15 cellular contexts compared by ENCODE assay signal in the genomic region with DNA sequence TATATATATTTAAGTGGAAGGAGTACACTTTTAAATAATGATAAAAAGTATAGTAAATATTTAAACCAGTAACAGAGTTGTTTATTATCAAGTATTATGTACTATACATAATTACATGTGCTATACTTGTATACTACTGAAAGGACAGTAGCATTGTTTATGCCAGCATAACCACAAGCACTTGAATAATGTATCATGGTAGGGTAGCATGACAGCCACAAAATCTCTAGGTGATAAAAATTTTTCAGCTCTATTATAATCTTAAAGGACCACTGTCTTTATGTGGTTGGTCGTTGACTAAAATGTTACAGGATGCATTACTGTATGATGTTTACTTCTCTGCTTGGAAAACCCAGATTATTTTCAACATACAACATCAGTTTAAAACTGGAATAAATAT.
DNase-seq lines count a peak whose midpoint lies in the region; ATAC-seq and TF ChIP-seq lines count a peak whose summit lies in the region.
"Had no signal": no experiment of that assay in that cellular context is flagged by ENCODE, and none has a peak within 500 bp of the region (broad histone marks: within the 10 kb centered on the region; RNA-seq: fewer than 3 reads in every experiment).

No MANE protein-coding gene starts in this region.

- H3K27ac ChIP-seq in GM23338 (ENCODE audit: low read depth) = no peak overlapping the region
- H3K27ac ChIP-seq: BLaER1 treated with 17β-estradiol and CSF1 and Interleukin-3, amounts not matched to agents 10 nM and 100 nM had no signal

- POLR2A ChIA-PET in activated CD4-positive, alpha-beta T cell treated with anti-CD3 and anti-CD28 coated beads for 36 hours (lab: Charles Lee) = no interaction called here

- no peaks in the 10 kb centered on the region for H3K4me1 ChIP-seq in GM23338 (ENCODE audit: insufficient read depth)
- H3K4me1 ChIP-seq: BLaER1 treated with 17β-estradiol and CSF1 and Interleukin-3, amounts not matched to agents 10 nM and 100 nM had no signal

- no peaks in the 10 kb centered on the region for H3K27me3 Mint-ChIP-seq in GM23338 (ENCODE audit: insufficient read depth, low read depth, poor library complexity)
- H3K27me3 Mint-ChIP-seq in effector memory CD8-positive, alpha-beta T cell = no peaks in the 10 kb centered on the region
- H3K27me3 Mint-ChIP-seq in activated CD4-positive, alpha-beta T cell treated with anti-CD3 and anti-CD28 coated beads for 36 hours = no peaks in the 10 kb centered on the region
- H3K27me3 Mint-ChIP-seq: B cell had no signal

- intact Hi-C loops in activated CD4-positive, alpha-beta T cell treated with anti-CD3 and anti-CD28 coated beads for 36 hours (cut with DNase I, micrococcal nuclease) = no loop called here

- no peak for TF ChIP-seq CTCF in GM23338 (conservative IDR thresholded peaks at IDR 0.05; ENCODE audit: low read depth in 2 of 2)

- H2AFZ ChIP-seq in GM23338 = peak overlapping the region; percentile 65; the same call in 1 of the 2 replicates

- no peaks in the 10 kb centered on the region for H3K36me3 Mint-ChIP-seq in GM23338 (ENCODE audit: low read depth)
- H3K36me3 Mint-ChIP-seq in effector memory CD8-positive, alpha-beta T cell (ENCODE audit: insufficient read depth) = no peaks in the 10 kb centered on the region
- no peaks in the 10 kb centered on the region for H3K36me3 Mint-ChIP-seq in activated CD4-positive, alpha-beta T cell treated with anti-CD3 and anti-CD28 coated beads for 36 hours (ENCODE audit: low read depth)
- H3K36me3 Mint-ChIP-seq: CD8-positive, alpha-beta T cell had no signal

- no peaks in the 10 kb centered on the region for H3K36me3 ChIP-seq in GM23338 (ENCODE audit: insufficient read depth)
- H3K36me3 ChIP-seq: BLaER1 treated with 17β-estradiol and CSF1 and Interleukin-3, amounts not matched to agents 10 nM and 100 nM had no signal

- no peaks in the 10 kb centered on the region for H3K9me2 ChIP-seq in GM23338 (ENCODE audit: insufficient read depth)

- 0 out of 2 replicates have a peak overlapping the region, but pooled peaks have one; percentile 30 for H3K27ac Mint-ChIP-seq in GM23338
- no peak overlapping the region for H3K27ac Mint-ChIP-seq in effector memory CD8-positive, alpha-beta T cell
- no peak overlapping the region for H3K27ac Mint-ChIP-seq in activated CD4-positive, alpha-beta T cell treated with anti-CD3 and anti-CD28 coated beads for 36 hours
- H3K27ac Mint-ChIP-seq: B cell; CD8-positive, alpha-beta T cell had no signal

- no peak overlapping the region for H3K4me2 ChIP-seq in GM23338
- H3K4me2 ChIP-seq: BLaER1 treated with 17β-estradiol and CSF1 and Interleukin-3, amounts not matched to agents 10 nM and 100 nM had no signal

- no peaks in the 10 kb centered on the region for H3F3A ChIP-seq in GM23338 (replicated peaks; ENCODE audit: low read depth)

- CTCF ChIA-PET in activated CD4-positive, alpha-beta T cell treated with anti-CD3 and anti-CD28 coated beads for 36 hours (lab: Charles Lee) = no interaction called here

- H3K4me1 Mint-ChIP-seq in GM23338 = no peaks in the 10 kb centered on the region
- H3K4me1 Mint-ChIP-seq in effector memory CD8-positive, alpha-beta T cell (ENCODE audit: low read depth in 2 of 2) = peaks cover 0 to 6% of the 10 kb centered on the region in 2 donors
- H3K4me1 Mint-ChIP-seq in activated CD4-positive, alpha-beta T cell treated with anti-CD3 and anti-CD28 coated beads for 36 hours = peaks cover 4% of the 10 kb centered on the region
- H3K4me1 Mint-ChIP-seq: B cell had no signal

- no peaks in the 10 kb centered on the region for H3K79me2 ChIP-seq in GM23338 (replicated peaks; ENCODE audit: insufficient read depth)

- no peaks in the 10 kb centered on the region for H3K9me3 Mint-ChIP-seq in GM23338
- H3K9me3 Mint-ChIP-seq in effector memory CD8-positive, alpha-beta T cell = no peaks in the 10 kb centered on the region
- no peaks in the 10 kb centered on the region for H3K9me3 Mint-ChIP-seq in activated CD4-positive, alpha-beta T cell treated with anti-CD3 and anti-CD28 coated beads for 36 hours (ENCODE audit: low read depth)
- H3K9me3 Mint-ChIP-seq: CD8-positive, alpha-beta T cell had no signal

- H3K27me3 ChIP-seq in GM23338 (ENCODE audit: insufficient read depth) = no peaks in the 10 kb centered on the region

- no peaks in the 10 kb centered on the region for H4K20me1 ChIP-seq in GM23338 (replicated peaks; ENCODE audit: insufficient read depth)
- H4K20me1 ChIP-seq: BLaER1 treated with 17β-estradiol and CSF1 and Interleukin-3, amounts not matched to agents 10 nM and 100 nM had no signal

- H3K4me3 ChIP-seq in GM23338 = no peak overlapping the region
- H3K4me3 ChIP-seq: BLaER1 treated with 17β-estradiol and CSF1 and Interleukin-3, amounts not matched to agents 10 nM and 100 nM had no signal

- no peak for ATAC-seq in GM23338
- peak; percentile 60 for ATAC-seq in effector memory CD8-positive, alpha-beta T cell (replicated peaks)
- ATAC-seq in activated CD4-positive, alpha-beta T cell treated with anti-CD3 and anti-CD28 coated beads for 36 hours = no peak
- ATAC-seq: CD8-positive, alpha-beta T cell had no signal

- no peak for DNase-seq in GM23338 (ENCODE audit: low spot score)
- DNase-seq in M059J (ENCODE audit: low read depth) = peak; percentile 23
- DNase-seq in effector memory CD8-positive, alpha-beta T cell = no peak
- DNase-seq in COR-L47 (lab: John Stamatoyannopoulos, UW) = no peak
- DNase-seq in NCI-H2227 treated with DMSO at 0.1 percent for 48 hours (lab: John Stamatoyannopoulos, UW) = no peak
- DNase-seq in activated CD4-positive, alpha-beta T cell treated with anti-CD3 and anti-CD28 coated beads for 36 hours = no peak
- DNase-seq: CD8-positive, alpha-beta T cell; DMS 273 treated with DMSO at 0.1 percent for 48 hours; DMS53; DND-41; EL; HCEC 1CT; IMR-90 had no signal

- H3K4me3 Mint-ChIP-seq in GM23338 = no peak overlapping the region
- H3K4me3 Mint-ChIP-seq in effector memory CD8-positive, alpha-beta T cell = no peak overlapping the region
- no peak overlapping the region for H3K4me3 Mint-ChIP-seq in activated CD4-positive, alpha-beta T cell treated with anti-CD3 and anti-CD28 coated beads for 36 hours
- H3K4me3 Mint-ChIP-seq: B cell; CD8-positive, alpha-beta T cell had no signal

TF ChIP-seq in GM23338, 12 proteins besides CTCF, POLR2A, EP300 and RAD21:
- TF ChIP-seq, protein P1, sequence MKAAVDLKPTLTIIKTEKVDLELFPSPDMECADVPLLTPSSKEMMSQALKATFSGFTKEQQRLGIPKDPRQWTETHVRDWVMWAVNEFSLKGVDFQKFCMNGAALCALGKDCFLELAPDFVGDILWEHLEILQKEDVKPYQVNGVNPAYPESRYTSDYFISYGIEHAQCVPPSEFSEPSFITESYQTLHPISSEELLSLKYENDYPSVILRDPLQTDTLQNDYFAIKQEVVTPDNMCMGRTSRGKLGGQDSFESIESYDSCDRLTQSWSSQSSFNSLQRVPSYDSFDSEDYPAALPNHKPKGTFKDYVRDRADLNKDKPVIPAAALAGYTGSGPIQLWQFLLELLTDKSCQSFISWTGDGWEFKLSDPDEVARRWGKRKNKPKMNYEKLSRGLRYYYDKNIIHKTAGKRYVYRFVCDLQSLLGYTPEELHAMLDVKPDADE (IDR thresholded peaks at IDR 0.05) = no peak
- TF ChIP-seq EZH2phosphoT487 (IDR thresholded peaks at IDR 0.05; ENCODE audit: unreplicated experiment) (no peak), CREB1 (CRISPR knock-in tag; IDR thresholded peaks at IDR 0.05; ENCODE audit: low read depth) (no peak), STAT1 (IDR thresholded peaks at IDR 0.05; ENCODE audit: unreplicated experiment) (no peak), POLR2AphosphoS5 (IDR thresholded peaks at IDR 0.05; ENCODE audit: low read depth) (no peak)
- TF ChIP-seq, protein P2, sequence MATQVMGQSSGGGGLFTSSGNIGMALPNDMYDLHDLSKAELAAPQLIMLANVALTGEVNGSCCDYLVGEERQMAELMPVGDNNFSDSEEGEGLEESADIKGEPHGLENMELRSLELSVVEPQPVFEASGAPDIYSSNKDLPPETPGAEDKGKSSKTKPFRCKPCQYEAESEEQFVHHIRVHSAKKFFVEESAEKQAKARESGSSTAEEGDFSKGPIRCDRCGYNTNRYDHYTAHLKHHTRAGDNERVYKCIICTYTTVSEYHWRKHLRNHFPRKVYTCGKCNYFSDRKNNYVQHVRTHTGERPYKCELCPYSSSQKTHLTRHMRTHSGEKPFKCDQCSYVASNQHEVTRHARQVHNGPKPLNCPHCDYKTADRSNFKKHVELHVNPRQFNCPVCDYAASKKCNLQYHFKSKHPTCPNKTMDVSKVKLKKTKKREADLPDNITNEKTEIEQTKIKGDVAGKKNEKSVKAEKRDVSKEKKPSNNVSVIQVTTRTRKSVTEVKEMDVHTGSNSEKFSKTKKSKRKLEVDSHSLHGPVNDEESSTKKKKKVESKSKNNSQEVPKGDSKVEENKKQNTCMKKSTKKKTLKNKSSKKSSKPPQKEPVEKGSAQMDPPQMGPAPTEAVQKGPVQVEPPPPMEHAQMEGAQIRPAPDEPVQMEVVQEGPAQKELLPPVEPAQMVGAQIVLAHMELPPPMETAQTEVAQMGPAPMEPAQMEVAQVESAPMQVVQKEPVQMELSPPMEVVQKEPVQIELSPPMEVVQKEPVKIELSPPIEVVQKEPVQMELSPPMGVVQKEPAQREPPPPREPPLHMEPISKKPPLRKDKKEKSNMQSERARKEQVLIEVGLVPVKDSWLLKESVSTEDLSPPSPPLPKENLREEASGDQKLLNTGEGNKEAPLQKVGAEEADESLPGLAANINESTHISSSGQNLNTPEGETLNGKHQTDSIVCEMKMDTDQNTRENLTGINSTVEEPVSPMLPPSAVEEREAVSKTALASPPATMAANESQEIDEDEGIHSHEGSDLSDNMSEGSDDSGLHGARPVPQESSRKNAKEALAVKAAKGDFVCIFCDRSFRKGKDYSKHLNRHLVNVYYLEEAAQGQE (IDR thresholded peaks at IDR 0.05; ENCODE audit: unreplicated experiment) = no peak
